In the genomic region with DNA sequence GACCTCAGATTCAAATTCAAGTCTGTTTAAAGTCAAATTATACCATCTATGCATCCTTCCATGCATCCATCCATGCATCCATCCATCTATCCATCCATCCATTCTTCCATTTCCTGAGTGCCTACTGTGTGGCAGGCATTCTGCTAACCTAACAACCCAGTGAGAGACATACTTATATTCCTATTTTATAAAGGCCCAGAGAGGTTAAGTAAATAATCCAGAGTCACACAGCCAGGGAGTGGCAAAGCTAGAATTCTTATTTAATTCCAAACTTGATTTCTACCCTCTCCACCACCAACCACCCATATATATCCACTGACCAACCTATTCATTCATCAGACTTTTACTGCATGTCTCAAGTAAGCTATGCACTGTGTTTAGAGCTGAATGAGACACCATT, we compare ENCODE assay signal across 10 cellular contexts. TPM values are rescaled to one million over a fixed set of nuclear protein-coding genes. Genes with fewer than 3 reads are reported as not detected.
"Had no signal": no experiment of that assay in that cellular context is flagged by ENCODE, and none has a peak within 500 bp of the region (broad histone marks: within the 10 kb centered on the region; RNA-seq: fewer than 3 reads in every experiment).

No MANE protein-coding gene starts in this region.

- H3K36me3 ChIP-seq: HAP-1 had no signal

- ATAC-seq: GM23338, HCT116 had no signal

- H3K9me3 ChIP-seq: HAP-1 had no signal

- H3K4me2 ChIP-seq: GM23338, KMS-11 had no signal

- H3K9ac ChIP-seq: KMS-11 had no signal

- DNase-seq: H7, IMR-90, KBM-7 had no signal

- H3K27ac ChIP-seq: KMS-11 had no signal

- FAIRE-seq: HTR-8/SVneo had no signal

- H2AFZ ChIP-seq: GM23338 had no signal

- H3K4me3 ChIP-seq: GM23338, HAP-1 had no signal

RNA-seq across cellular contexts. Expression of a gene that starts 53.8 kb away (rescaled TPM):
- total RNA-seq: GM23338, H4, H7, HT-29, IMR-90 had no signal
- polyA plus RNA-seq: GM23338, IMR-90 had no signal
